Comparison of ENCODE assay signal across 8 cellular contexts in genomic region chr5:100900796-100901731, GRCh38. TPM values are rescaled to one million over a fixed set of nuclear protein-coding genes. Genes with fewer than 3 reads are reported as not detected.
A peak's percentile ranks its signal among the peaks of the same experiment; 100 is the strongest.
DNase-seq lines count a peak whose midpoint lies in the region; ATAC-seq and TF ChIP-seq lines count a peak whose summit lies in the region.

No MANE protein-coding gene starts in this region.

- H3K4me2 ChIP-seq in OCI-LY3 (ENCODE audit: low read length) (peak overlapping the region; percentile 89), neuronal stem cell (ENCODE audit: insufficient read depth, low read length, poor library complexity, severe bottlenecking) (peak overlapping the region; percentile 74)

- H2AK5ac ChIP-seq in neuronal stem cell (ENCODE audit: low read depth, low read length): no peak overlapping the region

- H4K91ac ChIP-seq in neuronal stem cell (ENCODE audit: low read depth, low read length, poor library complexity): peak overlapping the region; percentile 69

- ATAC-seq in GM19324 (IDR thresholded peaks at IDR 0.05; ENCODE audit: low FRiP score, unreplicated experiment): peak; percentile 31
- peak; percentile 39 for ATAC-seq in HG03460 (IDR thresholded peaks at IDR 0.05; ENCODE audit: unreplicated experiment)
- peak; percentile 61 to 66 for ATAC-seq in activated T-cell treated with anti-CD3 and anti-CD28 coated beads, Interleukin-2, amount 50 U/mL, for 4 hours

- no peak overlapping the region for H4K8ac ChIP-seq in neuronal stem cell (ENCODE audit: low read depth, low read length)

- no CpG with 5 or more reads among the region's 46 CpGs for WGBS in neuronal stem cell (ENCODE audit: extremely low coverage in 2 of 2, insufficient read length in 2 of 2, insufficient replicate concordance in 1 of 2), 2 donors

- no peaks in the 10 kb centered on the region for H3K27me3 Mint-ChIP-seq in activated T-cell treated with anti-CD3 and anti-CD28 coated beads, Interleukin-2, amount 50 U/mL, for 4 hours (ENCODE audit: low read depth)

- H3K27me3 ChIP-seq in OCI-LY3 (ENCODE audit: low read depth, low read length) (no peaks in the 10 kb centered on the region), neuronal stem cell (ENCODE audit: control insufficient read depth in 3 of 3, insufficient read depth in 3 of 3, low read depth in 1 of 3, low read length in 3 of 3) (peaks cover 0 to 10% (median 0%) of the 10 kb centered on the region in 3 experiments)

- DNase-seq in Ammon's horn (ENCODE audit: low spot score) (peak; percentile 63), fibroblast of villous mesenchyme (ENCODE audit: low read depth) (peak; percentile 58), neuronal stem cell (ENCODE audit: low spot score) (peak; percentile 56), substantia nigra (lab: John Stamatoyannopoulos, UW) (peak in 24 of 49 donors; percentile 5 to 56 (median 24))
- DNase-seq in activated T-cell treated with anti-CD3 and anti-CD28 coated beads, Interleukin-2, amount 50 U/mL, for 4 hours: peak; percentile 92

- H2AFZ ChIP-seq in OCI-LY3 (ENCODE audit: low read depth, low read length) (no peak overlapping the region), neuronal stem cell (ENCODE audit: low read length) (peak overlapping the region; percentile 93)

- H3K36me3 Mint-ChIP-seq in activated T-cell treated with anti-CD3 and anti-CD28 coated beads, Interleukin-2, amount 50 U/mL, for 4 hours (ENCODE audit: insufficient read depth): peaks cover 16% of the 10 kb centered on the region

- peaks cover 51% of the 10 kb centered on the region for H3K4me1 Mint-ChIP-seq in activated T-cell treated with anti-CD3 and anti-CD28 coated beads, Interleukin-2, amount 50 U/mL, for 4 hours (ENCODE audit: low read depth)

- no peak overlapping the region for H3K4ac ChIP-seq in neuronal stem cell (ENCODE audit: low read length)

- H2BK12ac ChIP-seq in neuronal stem cell (ENCODE audit: low read length): peak overlapping the region; percentile 92

- H3K4me3 ChIP-seq in OCI-LY3 (ENCODE audit: low read length) (peak overlapping the region; percentile 99), fibroblast of villous mesenchyme (ENCODE audit: low read depth, low read length) (peak overlapping the region; percentile 67), neuronal stem cell (ENCODE audit: low read length in 2 of 2) (peak overlapping the region; percentile 58 to 92)

- H3K23ac ChIP-seq in neuronal stem cell (ENCODE audit: low read depth, low read length, poor library complexity): peak overlapping the region; percentile 75

- H3K4me3 Mint-ChIP-seq in activated T-cell treated with anti-CD3 and anti-CD28 coated beads, Interleukin-2, amount 50 U/mL, for 4 hours: peak overlapping the region; percentile 98

- no peaks in the 10 kb centered on the region for H3K9me3 Mint-ChIP-seq in activated T-cell treated with anti-CD3 and anti-CD28 coated beads, Interleukin-2, amount 50 U/mL, for 4 hours

- TF ChIP-seq CTCF in OCI-LY3 (IDR thresholded peaks at IDR 0.05; ENCODE audit: low read depth, low read length) (no peak), fibroblast of villous mesenchyme (IDR thresholded peaks at IDR 0.05; ENCODE audit: insufficient read depth, low read depth, low read length) (no peak)

- H3K36me3 ChIP-seq in OCI-LY3 (replicated peaks; ENCODE audit: low read depth, low read length): peaks cover 31% of the 10 kb centered on the region
- H3K36me3 ChIP-seq in neuronal stem cell (replicated peaks in 1 of 2; ENCODE audit: control insufficient read depth in 2 of 2, insufficient read depth in 2 of 2, low read length in 2 of 2): peaks cover 0 to 17% of the 10 kb centered on the region in 2 donors

- H3K18ac ChIP-seq in neuronal stem cell (ENCODE audit: low read length): peak overlapping the region; percentile 99

- H3K79me2 ChIP-seq in OCI-LY3 (ENCODE audit: low read length): peaks cover 77% of the 10 kb centered on the region

- H4K20me1 ChIP-seq in OCI-LY3 (ENCODE audit: insufficient read depth, low read length): peaks cover 3% of the 10 kb centered on the region; the same call in 1 of the 2 replicates

- H3K9ac ChIP-seq in OCI-LY3 (ENCODE audit: low read length) (peak overlapping the region; percentile 94), neuronal stem cell (ENCODE audit: low read depth, low read length, poor library complexity) (peak overlapping the region; percentile 67)

- no peak overlapping the region for H3K14ac ChIP-seq in neuronal stem cell (ENCODE audit: low read length)

- H2BK5ac ChIP-seq in neuronal stem cell (ENCODE audit: low read length): peak overlapping the region; percentile 83

- H3K27ac ChIP-seq in OCI-LY3 (ENCODE audit: low read length) (peak overlapping the region; percentile 99), neuronal stem cell (replicated peaks; ENCODE audit: low read length) (peak overlapping the region; percentile 79), substantia nigra (ENCODE audit: low read depth, low read length, poor library complexity, severe bottlenecking) (peak overlapping the region; percentile 43)

- H3K9me3 ChIP-seq in OCI-LY3 (ENCODE audit: insufficient read depth, low read length) (no peaks in the 10 kb centered on the region), neuronal stem cell (replicated peaks in 1 of 2; ENCODE audit: control insufficient read depth in 2 of 2, insufficient read depth in 1 of 2, low read depth in 1 of 2, low read length in 2 of 2) (peaks cover 2 to 8% of the 10 kb centered on the region in 2 donors)

- peaks cover 2% of the 10 kb centered on the region for H3K79me1 ChIP-seq in neuronal stem cell (ENCODE audit: low read depth, low read length)

- H3K4me1 ChIP-seq in OCI-LY3 (ENCODE audit: low read length) (peaks cover 39% of the 10 kb centered on the region), neuronal stem cell (ENCODE audit: control insufficient read depth in 2 of 2, insufficient read depth in 1 of 2, low read depth in 1 of 2, low read length in 2 of 2) (peaks cover 4 to 13% of the 10 kb centered on the region in 2 donors)

- peak overlapping the region; percentile 44 for H2BK120ac ChIP-seq in neuronal stem cell (ENCODE audit: low read depth, low read length)

- H2BK15ac ChIP-seq in neuronal stem cell (ENCODE audit: low read length): peak overlapping the region; percentile 99

RNA-seq across cellular contexts. Expression of gene ST8SIA4, which starts 2.0 kb away (rescaled TPM):
- total RNA-seq in activated T-cell treated with anti-CD3 and anti-CD28 coated beads, Interleukin-2, amount 50 U/mL, for 4 hours: 10 to 100 TPM; 27.2 to 38.4 (median 36.9) TPM
- 3.5 and 4.8 TPM in 2 replicates for total RNA-seq in fibroblast of villous mesenchyme
- polyA plus RNA-seq in neuronal stem cell (2013, experiment 1 of 2): 1.9 TPM
- 1.9 TPM for polyA plus RNA-seq in neuronal stem cell (2013, experiment 2 of 2)

Comparison
In these comparisons a context has a peak if more than half of its experiments do, and no peak if none do; other contexts are left out.
1. H3K27ac ChIP-seq: peak in every context shown above with its lines; median percentile 99 in OCI-LY3; 79 in neuronal stem cell; 43 in substantia nigra.